9 cellular contexts compared by ENCODE assay signal in genomic region chr9:121634800-121635261, GRCh38. TPM values are rescaled to one million over a fixed set of nuclear protein-coding genes. Genes with fewer than 3 reads are reported as not detected.
DNase-seq lines count a peak whose midpoint lies in the region; ATAC-seq and TF ChIP-seq lines count a peak whose summit lies in the region.
"Had no signal": no experiment of that assay in that cellular context is flagged by ENCODE, and none has a peak within 500 bp of the region (broad histone marks: within the 10 kb centered on the region; RNA-seq: fewer than 3 reads in every experiment).

No MANE protein-coding gene starts in this region.

- peaks cover 34% of the 10 kb centered on the region for H3K4me1 Mint-ChIP-seq in chondrocyte (ENCODE audit: low read depth)
- H3K4me1 Mint-ChIP-seq: activated naive CD4-positive, alpha-beta T cell treated with anti-CD3 and anti-CD28 coated beads, Interleukin-2, amount 50 U/mL, for 24 hours had no signal

- peak; percentile 49; the same call in 1 of the 2 replicates for TF ChIP-seq CTCF in LNCAP (IDR thresholded peaks at IDR 0.05)
- peak; percentile 76 for TF ChIP-seq CTCF in chondrocyte (IDR thresholded peaks at IDR 0.05)
- no peak for TF ChIP-seq CTCF in suprapubic skin (IDR thresholded peaks at IDR 0.05)

- no peak overlapping the region for H3K27ac ChIP-seq in suprapubic skin

- H3K4me3 Mint-ChIP-seq in chondrocyte (ENCODE audit: unreplicated experiment): no peak overlapping the region
- H3K4me3 Mint-ChIP-seq: activated naive CD4-positive, alpha-beta T cell treated with anti-CD3 and anti-CD28 coated beads, Interleukin-2, amount 50 U/mL, for 24 hours had no signal

- no peak overlapping the region for H3K27ac Mint-ChIP-seq in chondrocyte (ENCODE audit: unreplicated experiment)

- H3K36me3 ChIP-seq in suprapubic skin: no peaks in the 10 kb centered on the region

- 80% methylated on average over 8 of the region's 12 CpGs for WGBS in suprapubic skin

- no peak overlapping the region for H3K4me3 ChIP-seq in suprapubic skin

- no peak for TF ChIP-seq EP300 in suprapubic skin (IDR thresholded peaks at IDR 0.05)

- H3K36me3 Mint-ChIP-seq in chondrocyte (ENCODE audit: low read depth): peaks cover 4% of the 10 kb centered on the region
- H3K36me3 Mint-ChIP-seq: activated naive CD4-positive, alpha-beta T cell treated with anti-CD3 and anti-CD28 coated beads, Interleukin-2, amount 50 U/mL, for 24 hours had no signal

- DNase-seq in Caki2 (ENCODE audit: low read depth) (peak; percentile 29), chondrocyte (ENCODE audit: low spot score) (no peak), myocyte (ENCODE audit: low read depth) (peak; percentile 47), suprapubic skin (ENCODE audit: low spot score in 2 of 2) (no peak)
- DNase-seq in activated effector memory CD4-positive, alpha-beta T cell treated with anti-CD3 and anti-CD28 coated beads, Interleukin-2, amount 50 U/mL, for 16 hours: no peak

- H3K4me1 ChIP-seq in suprapubic skin: peaks cover 41% of the 10 kb centered on the region

- H3K27me3 Mint-ChIP-seq in chondrocyte (ENCODE audit: low read depth): peaks cover 2% of the 10 kb centered on the region

- TF ChIP-seq POLR2A in suprapubic skin (IDR thresholded peaks at IDR 0.05): no peak

- ATAC-seq in GM18909 (IDR thresholded peaks at IDR 0.05; ENCODE audit: poor library complexity, unreplicated experiment): no peak
- no peak for ATAC-seq in HG02571 (IDR thresholded peaks at IDR 0.05; ENCODE audit: unreplicated experiment)

- no peaks in the 10 kb centered on the region for H3K9me3 ChIP-seq in suprapubic skin

- in situ Hi-C loops in Caki2 (cut with HindIII; ENCODE audit: low pct_unique_long_range_greater_than_20kb, low sequenced_read_pairs): no loop called here

- H3K27me3 ChIP-seq in suprapubic skin: no peaks in the 10 kb centered on the region

- no peaks in the 10 kb centered on the region for H3K9me3 Mint-ChIP-seq in chondrocyte (ENCODE audit: low read depth)
- H3K9me3 Mint-ChIP-seq: activated naive CD4-positive, alpha-beta T cell treated with anti-CD3 and anti-CD28 coated beads, Interleukin-2, amount 50 U/mL, for 24 hours had no signal

RNA-seq across cellular contexts. Expression of gene DAB2IP, which starts 16.6 kb away (rescaled TPM):
- 0.84 and 1.8 TPM in 2 replicates for total RNA-seq in Caki2 (2014; rRNA removed; shearing (Covaris generic); ENCODE audit: low replicate concordance)
- 36.6 to 66.7 TPM (median 58.5 TPM) in 3 replicates for total RNA-seq in chondrocyte
- total RNA-seq in myocyte: 4.5 and 6.6 TPM in 2 replicates
- 11.8 TPM for polyA plus RNA-seq in myocyte (2012)
- 10 to 100 TPM; 47.6 to 55.6 (median 50.3) TPM for total RNA-seq in suprapubic skin

Comparison
In these comparisons a context has a peak if more than half of its experiments do, and no peak if none do; other contexts are left out.
1. DNase-seq: peak in Caki2 (single experiment) and myocyte (single experiment); none in chondrocyte (single experiment), activated effector memory CD4-positive, alpha-beta T cell treated with anti-CD3 and anti-CD28 coated beads, Interleukin-2, amount 50 U/mL, for 16 hours (single experiment) and suprapubic skin (0 of 2).
2. CTCF ChIP-seq: peak in LNCAP (single experiment) and chondrocyte (single experiment); none in suprapubic skin (0 of 2).